In the genomic region with DNA sequence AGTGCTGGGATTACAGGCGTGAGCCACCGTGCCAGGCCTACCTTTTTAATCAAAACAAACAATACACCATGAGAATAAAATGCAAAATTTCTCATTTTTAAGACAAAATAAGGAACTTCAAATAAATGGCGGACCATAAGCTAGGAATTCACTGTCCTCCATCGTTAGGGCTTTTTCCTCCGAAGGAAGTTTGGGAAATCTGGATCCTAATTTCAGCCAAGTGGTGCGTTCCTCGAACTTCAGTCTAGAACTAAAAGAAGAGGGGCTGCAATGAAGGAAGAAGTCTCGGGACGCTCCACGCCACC, we compare ENCODE assay signal across 10 cellular contexts. TPM values are rescaled to one million over a fixed set of nuclear protein-coding genes. Genes with fewer than 3 reads are reported as not detected.
DNase-seq lines count a peak whose midpoint lies in the region; ATAC-seq and TF ChIP-seq lines count a peak whose summit lies in the region.
"Had no signal": no experiment of that assay in that cellular context is flagged by ENCODE, and none has a peak within 500 bp of the region (broad histone marks: within the 10 kb centered on the region; RNA-seq: fewer than 3 reads in every experiment).

No MANE protein-coding gene starts in this region.

- ATAC-seq in activated naive CD8-positive, alpha-beta T cell treated with anti-CD3 and anti-CD28 coated beads, Interleukin-2, amount 10 ng/mL, durations not matched to agents 7 days and 5 days (ENCODE audit: low read depth) = no peak
- ATAC-seq in HG02973 (IDR thresholded peaks at IDR 0.05; ENCODE audit: unreplicated experiment) = no peak

- POLR2A ChIA-PET in activated naive CD8-positive, alpha-beta T cell treated with anti-CD3 and anti-CD28 coated beads, Interleukin-2, amount 10 ng/mL, durations not matched to agents 7 days and 5 days (lab: Charles Lee) = interaction anchor here (0.9 to 1.8 kb wide), 8 partner anchors 53 to 336 kb away, joined by 3 to 13 read pairs (median 6); partner anchors contain the start of genes CHAC1, INO80, NUSAP1 and OIP5

- peak overlapping the region; percentile 88 for H3K4me3 Mint-ChIP-seq in T-helper 2 cell treated with Interferon-gamma antibody and Interleukin-4, amounts not matched to agents 5 μg/mL and 100 μg/mL, for 36 hours
- peak overlapping the region; percentile 91 for H3K4me3 Mint-ChIP-seq in activated naive CD8-positive, alpha-beta T cell treated with anti-CD3 and anti-CD28 coated beads, Interleukin-2, amount 10 ng/mL, durations not matched to agents 7 days and 5 days

- H3K36me3 ChIP-seq in kidney epithelial cell (ENCODE audit: control insufficient read depth, insufficient read depth, low read length) = no peaks in the 10 kb centered on the region

- H3K27ac Mint-ChIP-seq in T-helper 2 cell treated with Interferon-gamma antibody and Interleukin-4, amounts not matched to agents 5 μg/mL and 100 μg/mL, for 36 hours = peak overlapping the region; percentile 87
- peak overlapping the region; percentile 93 for H3K27ac Mint-ChIP-seq in activated naive CD8-positive, alpha-beta T cell treated with anti-CD3 and anti-CD28 coated beads, Interleukin-2, amount 10 ng/mL, durations not matched to agents 7 days and 5 days

- H3K27me3 ChIP-seq in kidney epithelial cell (ENCODE audit: control insufficient read depth, insufficient read depth, low read length) = no peaks in the 10 kb centered on the region

- no peaks in the 10 kb centered on the region for H3K36me3 Mint-ChIP-seq in T-helper 2 cell treated with Interferon-gamma antibody and Interleukin-4, amounts not matched to agents 5 μg/mL and 100 μg/mL, for 36 hours (ENCODE audit: low read depth)
- H3K36me3 Mint-ChIP-seq in activated naive CD8-positive, alpha-beta T cell treated with anti-CD3 and anti-CD28 coated beads, Interleukin-2, amount 10 ng/mL, durations not matched to agents 7 days and 5 days = no peaks in the 10 kb centered on the region

- peak overlapping the region; percentile 74 for H3K27ac ChIP-seq in substantia nigra (ENCODE audit: low read depth, low read length, poor library complexity, severe bottlenecking)

- H3K9me3 Mint-ChIP-seq in T-helper 2 cell treated with Interferon-gamma antibody and Interleukin-4, amounts not matched to agents 5 μg/mL and 100 μg/mL, for 36 hours = no peaks in the 10 kb centered on the region
- no peaks in the 10 kb centered on the region for H3K9me3 Mint-ChIP-seq in activated naive CD8-positive, alpha-beta T cell treated with anti-CD3 and anti-CD28 coated beads, Interleukin-2, amount 10 ng/mL, durations not matched to agents 7 days and 5 days

- peaks cover 11% of the 10 kb centered on the region for H3K27me3 Mint-ChIP-seq in T-helper 2 cell treated with Interferon-gamma antibody and Interleukin-4, amounts not matched to agents 5 μg/mL and 100 μg/mL, for 36 hours (ENCODE audit: low read depth)
- H3K27me3 Mint-ChIP-seq in activated naive CD8-positive, alpha-beta T cell treated with anti-CD3 and anti-CD28 coated beads, Interleukin-2, amount 10 ng/mL, durations not matched to agents 7 days and 5 days = peaks cover 9% of the 10 kb centered on the region

- H3K4me1 Mint-ChIP-seq in T-helper 2 cell treated with Interferon-gamma antibody and Interleukin-4, amounts not matched to agents 5 μg/mL and 100 μg/mL, for 36 hours (ENCODE audit: low read depth) = peaks cover 21% of the 10 kb centered on the region
- H3K4me1 Mint-ChIP-seq in activated naive CD8-positive, alpha-beta T cell treated with anti-CD3 and anti-CD28 coated beads, Interleukin-2, amount 10 ng/mL, durations not matched to agents 7 days and 5 days = peaks cover 22% of the 10 kb centered on the region

- TF ChIP-seq CTCF in kidney epithelial cell (IDR thresholded peaks at IDR 0.05; ENCODE audit: insufficient read depth, low read length, poor library complexity, severe bottlenecking) = no peak

- no peak for DNase-seq in T-helper 2 cell treated with Interferon-gamma antibody and Interleukin-4, amounts not matched to agents 5 μg/mL and 100 μg/mL, for 36 hours (ENCODE audit: low spot score)
- DNase-seq in T-helper 2 cell = no peak
- DNase-seq in activated naive CD8-positive, alpha-beta T cell treated with anti-CD3 and anti-CD28 coated beads, Interleukin-2, amount 10 ng/mL, durations not matched to agents 7 days and 5 days = no peak
- no peak for DNase-seq in kidney epithelial cell (ENCODE audit: low read depth)
- no peak for DNase-seq in substantia nigra (lab: John Stamatoyannopoulos, UW)
- no peak for DNase-seq in iPS-NIHi7 (ENCODE audit: extremely low spot score)
- DNase-seq in NCI-H82 (lab: John Stamatoyannopoulos, UW) = no peak

- H3K4me3 ChIP-seq in kidney epithelial cell (ENCODE audit: low read depth, low read length) = peak overlapping the region; percentile 21

RNA-seq across cellular contexts. Expression of gene EXD1, which starts 0.3 kb away (rescaled TPM):
- not detected for total RNA-seq in activated naive CD8-positive, alpha-beta T cell treated with anti-CD3 and anti-CD28 coated beads, Interleukin-2, amount 10 ng/mL, durations not matched to agents 7 days and 5 days
- 0.17 TPM in 1 of 2 replicates, not detected in the other for total RNA-seq in kidney epithelial cell
- total RNA-seq: lung microvascular endothelial cell; T-helper 1 cell treated with Interleukin-12 subunit alpha and Interleukin-12 subunit beta and Interleukin-4 antibody, amounts not matched to agents 30 ng/mL and 1 ng/mL, for 36 hours had no signal

RNA-seq across cellular contexts. Expression of gene CHP1, which starts 0.8 kb away (rescaled TPM):
- total RNA-seq in activated naive CD8-positive, alpha-beta T cell treated with anti-CD3 and anti-CD28 coated beads, Interleukin-2, amount 10 ng/mL, durations not matched to agents 7 days and 5 days = 10 to 100 TPM; 40.6 to 41.3 TPM
- total RNA-seq in kidney epithelial cell = 127 and 156 TPM in 2 replicates
